16 cellular contexts compared by ENCODE assay signal in genomic region chr1:3475839-3476573, GRCh38. TPM values are rescaled to one million over a fixed set of nuclear protein-coding genes. Genes with fewer than 3 reads are reported as not detected.
DNase-seq lines count a peak whose midpoint lies in the region; ATAC-seq and TF ChIP-seq lines count a peak whose summit lies in the region.
"Had no signal": no experiment of that assay in that cellular context is flagged by ENCODE, and none has a peak within 500 bp of the region (broad histone marks: within the 10 kb centered on the region; RNA-seq: fewer than 3 reads in every experiment).

No MANE protein-coding gene starts in this region.

- H3K79me2 ChIP-seq in neural progenitor cell (ENCODE audit: low read depth): no peaks in the 10 kb centered on the region
- H3K79me2 ChIP-seq in GM23248 (ENCODE audit: insufficient read depth): no peaks in the 10 kb centered on the region

- H3K4me1 ChIP-seq in HEK293 (ENCODE audit: control insufficient read depth, insufficient read depth, low read length) (no peaks in the 10 kb centered on the region), Panc1 (ENCODE audit: control insufficient read depth, insufficient read depth, low read length) (peaks cover 22% of the 10 kb centered on the region), neural progenitor cell (peaks cover 13% of the 10 kb centered on the region), GM23248 (ENCODE audit: insufficient read depth) (peaks cover 9% of the 10 kb centered on the region)

- H3K9ac ChIP-seq in neural progenitor cell: no peak overlapping the region
- no peak overlapping the region for H3K9ac ChIP-seq in GM23248

- H3K36me3 Mint-ChIP-seq in neural progenitor cell: peaks cover 4% of the 10 kb centered on the region
- H3K36me3 Mint-ChIP-seq: CD4-positive, alpha-beta memory T cell had no signal

- H3K27ac Mint-ChIP-seq in neural progenitor cell: peak overlapping the region; percentile 37
- H3K27ac Mint-ChIP-seq: CD4-positive, alpha-beta memory T cell; HFFc6 had no signal

- H3K27me3 ChIP-seq in Panc1 (ENCODE audit: control insufficient read depth, insufficient read depth, low read length) (no peaks in the 10 kb centered on the region), neural progenitor cell (no peaks in the 10 kb centered on the region), GM23248 (replicated peaks; ENCODE audit: insufficient read depth) (peaks cover 14% of the 10 kb centered on the region; the same call in 1 of the 2 replicates)

- H3K9me3 Mint-ChIP-seq in neural progenitor cell: no peaks in the 10 kb centered on the region
- H3K9me3 Mint-ChIP-seq: CD4-positive, alpha-beta memory T cell; HFFc6 had no signal

- WGBS in GM23248 (ENCODE audit: low coverage in 1 of 2, low lambda C conversion rate in 2 of 2, missing lambda C conversion rate in 2 of 2), 2 experiments: 53 to 64% methylated on average over 9 to 12 of the region's 14 CpGs

- H3K4me2 ChIP-seq in neural progenitor cell (no peak overlapping the region), GM23248 (ENCODE audit: unreplicated experiment) (no peak overlapping the region)

- peaks cover 6% of the 10 kb centered on the region for H3K27me3 Mint-ChIP-seq in neural progenitor cell (ENCODE audit: insufficient read depth, low read depth)
- H3K27me3 Mint-ChIP-seq: CD4-positive, alpha-beta memory T cell had no signal

- no peak overlapping the region for H3K4me3 Mint-ChIP-seq in neural progenitor cell
- H3K4me3 Mint-ChIP-seq: CD4-positive, alpha-beta memory T cell; HFFc6 had no signal

- no peaks in the 10 kb centered on the region for H3K9me3 ChIP-seq in HEK293 (ENCODE audit: control insufficient read depth, insufficient read depth, low read depth, low read length)
- no peaks in the 10 kb centered on the region for H3K9me3 ChIP-seq in Panc1 (ENCODE audit: control insufficient read depth, insufficient read depth, low read depth, low read length)
- no peaks in the 10 kb centered on the region for H3K9me3 ChIP-seq in neural progenitor cell (ENCODE audit: low read depth)
- H3K9me3 ChIP-seq in GM23248 (ENCODE audit: low read depth): no peaks in the 10 kb centered on the region

- BruUV-seq in Panc1 (replicated peaks; lab: Mats Ljungman, UMichigan): no TSS peak

- CTCF ChIA-PET in HEK293 (lab: Yijun Ruan, JAX): no interaction called here
- CTCF ChIA-PET in Panc1 (lab: Charles Lee): interaction anchor here (0.6 kb wide), 2 partner anchors 24 to 144 kb away, joined by 5 to 10 read pairs; no protein-coding TSS in a partner anchor

- peaks cover 14% of the 10 kb centered on the region for H3F3A ChIP-seq in neural progenitor cell (ENCODE audit: low read depth)
- no peaks in the 10 kb centered on the region; the same call in 1 of the 2 replicates for H3F3A ChIP-seq in GM23248 (ENCODE audit: insufficient read depth)

- H3K9me2 ChIP-seq in GM23248 (ENCODE audit: insufficient read depth): no peaks in the 10 kb centered on the region

- H4K20me1 ChIP-seq in neural progenitor cell (ENCODE audit: low read depth): no peaks in the 10 kb centered on the region
- H4K20me1 ChIP-seq in GM23248 (ENCODE audit: insufficient read depth): no peaks in the 10 kb centered on the region

- intact Hi-C loops in Panc1 (cut with micrococcal nuclease; ENCODE audit: unreplicated experiment): no loop called here

- POLR2A ChIA-PET in HEK293 (lab: Yijun Ruan, JAX): no interaction called here
- POLR2A ChIA-PET in Panc1 (lab: Charles Lee): no interaction called here

- H3K27ac ChIP-seq in HEK293 (ENCODE audit: extremely low read depth, low read depth, low read length) (no peak overlapping the region), Panc1 (ENCODE audit: low read length) (no peak overlapping the region), neural progenitor cell (no peak overlapping the region), GM23248 (no peak overlapping the region)

- H3K36me3 ChIP-seq in HEK293 (ENCODE audit: control insufficient read depth in 2 of 2, insufficient read depth in 1 of 2, low read length in 2 of 2) (peaks cover 0 to 6% of the 10 kb centered on the region in 2 experiments; a peak in 1 of 3 replicates), Panc1 (ENCODE audit: control insufficient read depth, insufficient read depth, low read length) (no peaks in the 10 kb centered on the region), neural progenitor cell (no peaks in the 10 kb centered on the region), GM23248 (ENCODE audit: low read depth) (no peaks in the 10 kb centered on the region)

- no peak for DNase-seq in Panc1 (ENCODE audit: low read depth, low spot score)
- DNase-seq in neural progenitor cell (ENCODE audit: low spot score): no peak
- DNase-seq in GM23248: no peak
- DNase-seq in NCI-H446 treated with DMSO at 0.1 percent for 48 hours (lab: John Stamatoyannopoulos, UW): no peak
- DNase-seq: C1 segment of cervical spinal cord; Calu3; CD4-positive, alpha-beta memory T cell; COR-L47; DMS53; DMS79 treated with DMSO at 0.1 percent for 48 hours; GF-D8; H7; HCEC 1CT; HFFc6 had no signal

- H3K4me3 ChIP-seq in HEK293 (ENCODE audit: low read depth, low read length) (no peak overlapping the region), Panc1 (ENCODE audit: low read depth in 2 of 2, low read length in 2 of 2) (no peak overlapping the region), neural progenitor cell (no peak overlapping the region), GM23248 (no peak overlapping the region)

- H2AFZ ChIP-seq in neural progenitor cell (replicated peaks) (no peak overlapping the region), GM23248 (no peak overlapping the region)

- TF ChIP-seq CTCF in HEK293 (tag by site-specific recombination; IDR thresholded peaks at IDR 0.05) (no peak), Panc1 (IDR thresholded peaks at IDR 0.05) (no peak), neural progenitor cell (IDR thresholded peaks at IDR 0.05) (no peak)

- in situ Hi-C loops in Panc1 (cut with HindIII; ENCODE audit: low pct_unique_long_range_greater_than_20kb, low sequenced_read_pairs): no loop called here
- in situ Hi-C loops in GM23248 (cut with MboI): no loop called here

- 0 out of 2 replicates have a peak, but pooled peaks have one; percentile 2 for ATAC-seq in Panc1
- no peak for ATAC-seq in GM18858 (IDR thresholded peaks at IDR 0.05; ENCODE audit: unreplicated experiment)

- peaks cover 22% of the 10 kb centered on the region for H3K4me1 Mint-ChIP-seq in neural progenitor cell
- H3K4me1 Mint-ChIP-seq: CD4-positive, alpha-beta memory T cell had no signal

TF ChIP-seq in HEK293, 187 proteins besides CTCF, POLR2A, EP300 and RAD21:
- TF ChIP-seq ZNF843 (tag by site-specific recombination; IDR thresholded peaks at IDR 0.05): no peak
- TF ChIP-seq ZNF585B (tag by site-specific recombination; IDR thresholded peaks at IDR 0.05): no peak
- 0 out of 2 replicates have a peak, but pooled peaks have one; percentile 50 for TF ChIP-seq BCL11A (tag by site-specific recombination; IDR thresholded peaks at IDR 0.05; ENCODE audit: low read depth)
- peak; percentile 46; the same call in 1 of the 2 replicates for TF ChIP-seq GLIS2 (tag by site-specific recombination; IDR thresholded peaks at IDR 0.05)
- no peak for TF ChIP-seq ZFP41 (tag by site-specific recombination; IDR thresholded peaks at IDR 0.05; ENCODE audit: borderline replicate concordance)
- no peak for TF ChIP-seq ZNF202 (tag by site-specific recombination; IDR thresholded peaks at IDR 0.05; ENCODE audit: borderline replicate concordance)
- TF ChIP-seq, protein P1, sequence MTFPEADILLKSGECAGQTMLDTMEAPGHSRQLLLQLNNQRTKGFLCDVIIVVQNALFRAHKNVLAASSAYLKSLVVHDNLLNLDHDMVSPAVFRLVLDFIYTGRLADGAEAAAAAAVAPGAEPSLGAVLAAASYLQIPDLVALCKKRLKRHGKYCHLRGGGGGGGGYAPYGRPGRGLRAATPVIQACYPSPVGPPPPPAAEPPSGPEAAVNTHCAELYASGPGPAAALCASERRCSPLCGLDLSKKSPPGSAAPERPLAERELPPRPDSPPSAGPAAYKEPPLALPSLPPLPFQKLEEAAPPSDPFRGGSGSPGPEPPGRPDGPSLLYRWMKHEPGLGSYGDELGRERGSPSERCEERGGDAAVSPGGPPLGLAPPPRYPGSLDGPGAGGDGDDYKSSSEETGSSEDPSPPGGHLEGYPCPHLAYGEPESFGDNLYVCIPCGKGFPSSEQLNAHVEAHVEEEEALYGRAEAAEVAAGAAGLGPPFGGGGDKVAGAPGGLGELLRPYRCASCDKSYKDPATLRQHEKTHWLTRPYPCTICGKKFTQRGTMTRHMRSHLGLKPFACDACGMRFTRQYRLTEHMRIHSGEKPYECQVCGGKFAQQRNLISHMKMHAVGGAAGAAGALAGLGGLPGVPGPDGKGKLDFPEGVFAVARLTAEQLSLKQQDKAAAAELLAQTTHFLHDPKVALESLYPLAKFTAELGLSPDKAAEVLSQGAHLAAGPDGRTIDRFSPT (tag by site-specific recombination; IDR thresholded peaks at IDR 0.05): peak; percentile 56

RNA-seq across cellular contexts. Expression of gene ARHGEF16, which starts 21.5 kb away (rescaled TPM):
- total RNA-seq in Panc1 (2021; ENCODE audit: unreplicated experiment) (10.1 TPM), neural progenitor cell (ENCODE audit: low replicate concordance) (1.3 and 7.8 TPM in 2 replicates)
- polyA plus RNA-seq in Panc1 (2012; ENCODE audit: insufficient read length): 7.8 TPM
- not detected in 2 replicates for total RNA-seq in GM23248 (2014; rRNA removed; shearing (Covaris generic))
- not detected in 2 replicates for polyA plus RNA-seq in GM23248 (2016; fragmentation: Nextera tagmentation; extraction: Ambion mirVana)
